1 cellular context compared by ENCODE assay signal in the genomic region with DNA sequence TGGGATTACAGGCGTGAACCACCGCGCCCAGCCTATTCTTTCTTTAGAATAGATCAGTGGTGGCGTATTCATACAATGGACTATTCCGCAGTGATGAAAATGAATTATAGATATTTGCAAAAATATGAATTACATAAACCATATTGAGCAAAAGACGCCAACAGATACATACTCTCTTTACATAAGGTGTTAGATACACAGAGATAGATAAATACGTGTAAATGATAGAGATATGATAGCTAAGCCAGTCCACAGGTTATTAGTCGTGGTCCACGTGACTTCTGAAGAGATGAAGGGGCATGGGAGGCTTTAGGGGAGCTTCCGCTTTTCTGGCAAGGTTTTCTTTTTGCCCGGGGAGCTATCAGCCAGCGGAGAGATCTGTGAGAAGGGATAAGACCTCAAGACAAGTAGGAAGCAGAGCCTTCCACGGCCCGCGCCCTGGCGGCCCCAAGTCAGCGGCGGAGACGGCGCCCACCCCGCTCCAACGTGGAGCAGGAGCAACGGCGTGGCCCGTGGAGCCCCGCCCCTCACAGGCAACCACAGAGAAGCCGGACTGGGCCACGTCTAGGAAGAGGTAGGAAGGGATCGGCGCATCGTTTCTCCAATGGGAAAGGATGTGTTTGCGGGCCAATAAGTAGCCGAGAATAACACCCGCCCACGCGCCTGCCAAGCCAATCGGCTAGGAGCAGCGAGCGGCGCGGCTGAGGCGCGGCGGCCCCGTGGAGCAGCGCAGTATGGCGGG.
A peak's percentile ranks its signal among the peaks of the same experiment; 100 is the strongest.
TF ChIP-seq lines count a peak whose summit lies in the region.

A gene (plus strand): TSS at position 704 of the 742 bp plus-strand sequence. CDS start 31 bp downstream, at position 735.

TF ChIP-seq in K562, 482 proteins besides CTCF, POLR2A, EP300 and RAD21 (continued from another document and continues in another):
- TF ChIP-seq, protein P1, sequence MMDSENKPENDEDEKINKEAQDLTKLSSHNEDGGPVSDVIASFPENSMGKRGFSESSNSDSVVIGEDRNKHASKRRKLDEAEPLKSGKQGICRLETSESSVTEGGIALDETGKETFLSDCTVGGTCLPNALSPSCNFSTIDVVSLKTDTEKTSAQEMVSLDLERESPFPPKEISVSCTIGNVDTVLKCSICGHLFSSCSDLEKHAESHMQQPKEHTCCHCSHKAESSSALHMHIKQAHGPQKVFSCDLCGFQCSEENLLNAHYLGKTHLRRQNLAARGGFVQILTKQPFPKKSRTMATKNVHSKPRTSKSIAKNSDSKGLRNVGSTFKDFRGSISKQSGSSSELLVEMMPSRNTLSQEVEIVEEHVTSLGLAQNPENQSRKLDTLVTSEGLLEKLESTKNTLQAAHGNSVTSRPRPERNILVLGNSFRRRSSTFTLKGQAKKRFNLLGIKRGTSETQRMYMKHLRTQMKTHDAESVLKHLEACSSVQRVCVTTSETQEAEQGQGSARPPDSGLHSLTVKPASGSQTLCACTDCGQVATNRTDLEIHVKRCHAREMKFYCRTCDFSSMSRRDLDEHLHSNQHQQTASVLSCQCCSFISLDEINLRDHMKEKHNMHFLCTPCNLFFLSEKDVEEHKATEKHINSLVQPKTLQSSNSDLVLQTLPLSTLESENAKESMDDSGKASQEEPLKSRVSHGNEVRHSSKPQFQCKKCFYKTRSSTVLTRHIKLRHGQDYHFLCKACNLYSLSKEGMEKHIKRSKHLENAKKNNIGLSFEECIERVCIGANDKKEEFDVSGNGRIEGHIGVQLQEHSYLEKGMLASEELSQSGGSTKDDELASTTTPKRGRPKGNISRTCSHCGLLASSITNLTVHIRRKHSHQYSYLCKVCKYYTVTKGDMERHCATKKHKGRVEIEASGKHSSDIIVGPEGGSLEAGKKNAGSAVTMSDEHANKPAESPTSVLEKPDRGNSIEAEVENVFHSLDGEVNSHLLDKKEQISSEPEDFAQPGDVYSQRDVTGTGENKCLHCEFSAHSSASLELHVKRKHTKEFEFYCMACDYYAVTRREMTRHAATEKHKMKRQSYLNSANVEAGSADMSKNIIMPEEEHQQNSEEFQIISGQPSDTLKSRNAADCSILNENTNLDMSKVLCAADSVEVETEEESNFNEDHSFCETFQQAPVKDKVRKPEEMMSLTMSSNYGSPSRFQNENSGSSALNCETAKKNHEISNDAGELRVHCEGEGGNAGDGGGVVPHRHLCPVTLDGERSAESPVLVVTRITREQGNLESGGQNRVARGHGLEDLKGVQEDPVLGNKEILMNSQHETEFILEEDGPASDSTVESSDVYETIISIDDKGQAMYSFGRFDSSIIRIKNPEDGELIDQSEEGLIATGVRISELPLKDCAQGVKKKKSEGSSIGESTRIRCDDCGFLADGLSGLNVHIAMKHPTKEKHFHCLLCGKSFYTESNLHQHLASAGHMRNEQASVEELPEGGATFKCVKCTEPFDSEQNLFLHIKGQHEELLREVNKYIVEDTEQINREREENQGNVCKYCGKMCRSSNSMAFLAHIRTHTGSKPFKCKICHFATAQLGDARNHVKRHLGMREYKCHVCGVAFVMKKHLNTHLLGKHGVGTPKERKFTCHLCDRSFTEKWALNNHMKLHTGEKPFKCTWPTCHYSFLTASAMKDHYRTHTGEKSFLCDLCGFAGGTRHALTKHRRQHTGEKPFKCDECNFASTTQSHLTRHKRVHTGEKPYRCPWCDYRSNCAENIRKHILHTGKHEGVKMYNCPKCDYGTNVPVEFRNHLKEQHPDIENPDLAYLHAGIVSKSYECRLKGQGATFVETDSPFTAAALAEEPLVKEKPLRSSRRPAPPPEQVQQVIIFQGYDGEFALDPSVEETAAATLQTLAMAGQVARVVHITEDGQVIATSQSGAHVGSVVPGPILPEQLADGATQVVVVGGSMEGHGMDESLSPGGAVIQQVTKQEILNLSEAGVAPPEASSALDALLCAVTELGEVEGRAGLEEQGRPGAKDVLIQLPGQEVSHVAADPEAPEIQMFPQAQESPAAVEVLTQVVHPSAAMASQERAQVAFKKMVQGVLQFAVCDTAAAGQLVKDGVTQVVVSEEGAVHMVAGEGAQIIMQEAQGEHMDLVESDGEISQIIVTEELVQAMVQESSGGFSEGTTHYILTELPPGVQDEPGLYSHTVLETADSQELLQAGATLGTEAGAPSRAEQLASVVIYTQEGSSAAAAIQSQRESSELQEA (IDR thresholded peaks at IDR 0.05; ENCODE audit: low read depth) = no peak
- TF ChIP-seq KHSRP (IDR thresholded peaks at IDR 0.05) (no peak), EHMT2 (IDR thresholded peaks at IDR 0.05) (no peak), ZNF551 (CRISPR knock-in tag; IDR thresholded peaks at IDR 0.05) (no peak), E2F3 (CRISPR knock-in tag; IDR thresholded peaks at IDR 0.05) (no peak), ZFP36 (IDR thresholded peaks at IDR 0.05; ENCODE audit: low read depth, low read length, partially characterized antibody) (no peak), GATAD2B (IDR thresholded peaks at IDR 0.05; ENCODE audit: borderline replicate concordance) (no peak), ZNF140 (CRISPR knock-in tag; IDR thresholded peaks at IDR 0.05) (no peak), HDAC1 (IDR thresholded peaks at IDR 0.05) (peak in 1 of 2 experiments; percentile 90; a peak in 2 of 4 replicates), NR2C2 (CRISPR knock-in tag; IDR thresholded peaks at IDR 0.05) (no peak), NR2C2 (tag; IDR thresholded peaks at IDR 0.05) (no peak; the same call in 1 of the 2 replicates), TEAD4 (IDR thresholded peaks at IDR 0.05; ENCODE audit: low read length) (no peak), TEAD4 (CRISPR knock-in tag; IDR thresholded peaks at IDR 0.05; ENCODE audit: borderline replicate concordance) (no peak), ZNF699 (CRISPR knock-in tag; IDR thresholded peaks at IDR 0.05; ENCODE audit: insufficient replicate concordance) (no peak), CBFA2T3 (IDR thresholded peaks at IDR 0.05) (peak; percentile 10; the same call in 1 of the 2 replicates), OTX1 (CRISPR knock-in tag; IDR thresholded peaks at IDR 0.05) (no peak), ZNF134 (CRISPR knock-in tag; conservative IDR thresholded peaks at IDR 0.05) (no peak), SIN3B (IDR thresholded peaks at IDR 0.05; ENCODE audit: low read depth) (no peak), NCOA4 (IDR thresholded peaks at IDR 0.05; ENCODE audit: partially characterized antibody) (no peak), RAD51 (IDR thresholded peaks at IDR 0.05; ENCODE audit: borderline replicate concordance, low read depth) (peak; percentile 90), KDM5B (IDR thresholded peaks at IDR 0.05; ENCODE audit: insufficient replicate concordance, low read depth, low read length) (peak; percentile 58), ZNF778 (CRISPR knock-in tag; IDR thresholded peaks at IDR 0.05) (no peak), KLF10 (CRISPR knock-in tag; IDR thresholded peaks at IDR 0.05) (no peak), ZNF184 (CRISPR knock-in tag; IDR thresholded peaks at IDR 0.05) (no peak), ZNF584 (CRISPR knock-in tag; IDR thresholded peaks at IDR 0.05; ENCODE audit: low read depth) (no peak), HNRNPLL (IDR thresholded peaks at IDR 0.05; ENCODE audit: low read depth, low read length, poor library complexity, severe bottlenecking) (peak; percentile 86), GTF2E2 (tag; IDR thresholded peaks at IDR 0.05) (no peak), SAFB (IDR thresholded peaks at IDR 0.05; ENCODE audit: borderline replicate concordance, low read depth, low read length) (peak; percentile 66; the same call in 1 of the 2 replicates), ETS2 (tag; IDR thresholded peaks at IDR 0.05; ENCODE audit: borderline replicate concordance, poor library complexity, severe bottlenecking) (no peak), ATF7 (IDR thresholded peaks at IDR 0.05) (peak; percentile 70; the same call in 1 of the 2 replicates), ZNF717 (CRISPR knock-in tag; IDR thresholded peaks at IDR 0.05) (no peak), ZNF263 (CRISPR knock-in tag; IDR thresholded peaks at IDR 0.05; ENCODE audit: borderline replicate concordance) (no peak), SMC3 (conservative IDR thresholded peaks at IDR 0.05; ENCODE audit: insufficient read depth, low read depth, low read length) (no peak), ZNF561 (CRISPR knock-in tag; conservative IDR thresholded peaks at IDR 0.05) (no peak), CCNT2 (IDR thresholded peaks at IDR 0.05; ENCODE audit: borderline replicate concordance, extremely low read depth, insufficient read length, low read depth, low read length) (peak; percentile 68), SRSF7 (optimal IDR thresholded peaks at IDR 0.05; ENCODE audit: low read depth, low read length) (no peak), ZNF76 (CRISPR knock-in tag; IDR thresholded peaks at IDR 0.05; ENCODE audit: borderline replicate concordance) (no peak), NCOA6 (IDR thresholded peaks at IDR 0.05) (no peak), SIRT6 (IDR thresholded peaks at IDR 0.05; ENCODE audit: low read depth, low read length) (no peak), ZNF232 (CRISPR knock-in tag; IDR thresholded peaks at IDR 0.05) (no peak)
- TF ChIP-seq, protein P2, sequence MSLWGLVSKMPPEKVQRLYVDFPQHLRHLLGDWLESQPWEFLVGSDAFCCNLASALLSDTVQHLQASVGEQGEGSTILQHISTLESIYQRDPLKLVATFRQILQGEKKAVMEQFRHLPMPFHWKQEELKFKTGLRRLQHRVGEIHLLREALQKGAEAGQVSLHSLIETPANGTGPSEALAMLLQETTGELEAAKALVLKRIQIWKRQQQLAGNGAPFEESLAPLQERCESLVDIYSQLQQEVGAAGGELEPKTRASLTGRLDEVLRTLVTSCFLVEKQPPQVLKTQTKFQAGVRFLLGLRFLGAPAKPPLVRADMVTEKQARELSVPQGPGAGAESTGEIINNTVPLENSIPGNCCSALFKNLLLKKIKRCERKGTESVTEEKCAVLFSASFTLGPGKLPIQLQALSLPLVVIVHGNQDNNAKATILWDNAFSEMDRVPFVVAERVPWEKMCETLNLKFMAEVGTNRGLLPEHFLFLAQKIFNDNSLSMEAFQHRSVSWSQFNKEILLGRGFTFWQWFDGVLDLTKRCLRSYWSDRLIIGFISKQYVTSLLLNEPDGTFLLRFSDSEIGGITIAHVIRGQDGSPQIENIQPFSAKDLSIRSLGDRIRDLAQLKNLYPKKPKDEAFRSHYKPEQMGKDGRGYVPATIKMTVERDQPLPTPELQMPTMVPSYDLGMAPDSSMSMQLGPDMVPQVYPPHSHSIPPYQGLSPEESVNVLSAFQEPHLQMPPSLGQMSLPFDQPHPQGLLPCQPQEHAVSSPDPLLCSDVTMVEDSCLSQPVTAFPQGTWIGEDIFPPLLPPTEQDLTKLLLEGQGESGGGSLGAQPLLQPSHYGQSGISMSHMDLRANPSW (CRISPR knock-in tag; IDR thresholded peaks at IDR 0.05) = no peak
- TF ChIP-seq, protein P3, sequence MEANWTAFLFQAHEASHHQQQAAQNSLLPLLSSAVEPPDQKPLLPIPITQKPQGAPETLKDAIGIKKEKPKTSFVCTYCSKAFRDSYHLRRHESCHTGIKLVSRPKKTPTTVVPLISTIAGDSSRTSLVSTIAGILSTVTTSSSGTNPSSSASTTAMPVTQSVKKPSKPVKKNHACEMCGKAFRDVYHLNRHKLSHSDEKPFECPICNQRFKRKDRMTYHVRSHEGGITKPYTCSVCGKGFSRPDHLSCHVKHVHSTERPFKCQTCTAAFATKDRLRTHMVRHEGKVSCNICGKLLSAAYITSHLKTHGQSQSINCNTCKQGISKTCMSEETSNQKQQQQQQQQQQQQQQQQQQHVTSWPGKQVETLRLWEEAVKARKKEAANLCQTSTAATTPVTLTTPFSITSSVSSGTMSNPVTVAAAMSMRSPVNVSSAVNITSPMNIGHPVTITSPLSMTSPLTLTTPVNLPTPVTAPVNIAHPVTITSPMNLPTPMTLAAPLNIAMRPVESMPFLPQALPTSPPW (CRISPR knock-in tag; IDR thresholded peaks at IDR 0.05) = peak; percentile 72
- TF ChIP-seq, protein P4, sequence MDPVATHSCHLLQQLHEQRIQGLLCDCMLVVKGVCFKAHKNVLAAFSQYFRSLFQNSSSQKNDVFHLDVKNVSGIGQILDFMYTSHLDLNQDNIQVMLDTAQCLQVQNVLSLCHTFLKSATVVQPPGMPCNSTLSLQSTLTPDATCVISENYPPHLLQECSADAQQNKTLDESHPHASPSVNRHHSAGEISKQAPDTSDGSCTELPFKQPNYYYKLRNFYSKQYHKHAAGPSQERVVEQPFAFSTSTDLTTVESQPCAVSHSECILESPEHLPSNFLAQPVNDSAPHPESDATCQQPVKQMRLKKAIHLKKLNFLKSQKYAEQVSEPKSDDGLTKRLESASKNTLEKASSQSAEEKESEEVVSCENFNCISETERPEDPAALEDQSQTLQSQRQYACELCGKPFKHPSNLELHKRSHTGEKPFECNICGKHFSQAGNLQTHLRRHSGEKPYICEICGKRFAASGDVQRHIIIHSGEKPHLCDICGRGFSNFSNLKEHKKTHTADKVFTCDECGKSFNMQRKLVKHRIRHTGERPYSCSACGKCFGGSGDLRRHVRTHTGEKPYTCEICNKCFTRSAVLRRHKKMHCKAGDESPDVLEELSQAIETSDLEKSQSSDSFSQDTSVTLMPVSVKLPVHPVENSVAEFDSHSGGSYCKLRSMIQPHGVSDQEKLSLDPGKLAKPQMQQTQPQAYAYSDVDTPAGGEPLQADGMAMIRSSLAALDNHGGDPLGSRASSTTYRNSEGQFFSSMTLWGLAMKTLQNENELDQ (CRISPR knock-in tag; IDR thresholded peaks at IDR 0.05; ENCODE audit: borderline replicate concordance) = no peak
- TF ChIP-seq, protein P5, sequence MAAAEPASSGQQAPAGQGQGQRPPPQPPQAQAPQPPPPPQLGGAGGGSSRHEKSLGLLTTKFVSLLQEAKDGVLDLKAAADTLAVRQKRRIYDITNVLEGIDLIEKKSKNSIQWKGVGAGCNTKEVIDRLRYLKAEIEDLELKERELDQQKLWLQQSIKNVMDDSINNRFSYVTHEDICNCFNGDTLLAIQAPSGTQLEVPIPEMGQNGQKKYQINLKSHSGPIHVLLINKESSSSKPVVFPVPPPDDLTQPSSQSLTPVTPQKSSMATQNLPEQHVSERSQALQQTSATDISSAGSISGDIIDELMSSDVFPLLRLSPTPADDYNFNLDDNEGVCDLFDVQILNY (CRISPR knock-in tag; IDR thresholded peaks at IDR 0.05) = no peak
- TF ChIP-seq, protein P6, sequence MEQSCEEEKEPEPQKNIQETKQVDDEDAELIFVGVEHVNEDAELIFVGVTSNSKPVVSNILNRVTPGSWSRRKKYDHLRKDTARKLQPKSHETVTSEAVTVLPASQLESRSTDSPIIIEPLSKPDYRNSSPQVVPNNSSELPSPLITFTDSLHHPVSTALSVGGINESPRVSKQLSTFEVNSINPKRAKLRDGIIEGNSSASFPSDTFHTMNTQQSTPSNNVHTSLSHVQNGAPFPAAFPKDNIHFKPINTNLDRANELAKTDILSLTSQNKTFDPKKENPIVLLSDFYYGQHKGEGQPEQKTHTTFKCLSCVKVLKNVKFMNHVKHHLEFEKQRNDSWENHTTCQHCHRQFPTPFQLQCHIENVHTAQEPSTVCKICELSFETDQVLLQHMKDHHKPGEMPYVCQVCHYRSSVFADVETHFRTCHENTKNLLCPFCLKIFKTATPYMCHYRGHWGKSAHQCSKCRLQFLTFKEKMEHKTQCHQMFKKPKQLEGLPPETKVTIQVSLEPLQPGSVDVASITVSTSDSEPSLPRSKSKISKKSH (CRISPR knock-in tag; IDR thresholded peaks at IDR 0.05) = no peak
- TF ChIP-seq, protein P7, sequence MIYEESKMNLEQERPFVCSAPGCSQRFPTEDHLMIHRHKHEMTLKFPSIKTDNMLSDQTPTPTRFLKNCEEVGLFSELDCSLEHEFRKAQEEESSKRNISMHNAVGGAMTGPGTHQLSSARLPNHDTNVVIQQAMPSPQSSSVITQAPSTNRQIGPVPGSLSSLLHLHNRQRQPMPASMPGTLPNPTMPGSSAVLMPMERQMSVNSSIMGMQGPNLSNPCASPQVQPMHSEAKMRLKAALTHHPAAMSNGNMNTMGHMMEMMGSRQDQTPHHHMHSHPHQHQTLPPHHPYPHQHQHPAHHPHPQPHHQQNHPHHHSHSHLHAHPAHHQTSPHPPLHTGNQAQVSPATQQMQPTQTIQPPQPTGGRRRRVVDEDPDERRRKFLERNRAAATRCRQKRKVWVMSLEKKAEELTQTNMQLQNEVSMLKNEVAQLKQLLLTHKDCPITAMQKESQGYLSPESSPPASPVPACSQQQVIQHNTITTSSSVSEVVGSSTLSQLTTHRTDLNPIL (CRISPR knock-in tag; IDR thresholded peaks at IDR 0.05) = no peak
